Comparison of ENCODE assay signal across 20 cellular contexts in genomic region chr2:84152471-84152870, GRCh38.
DNase-seq lines count a peak whose midpoint lies in the region; ATAC-seq, FAIRE-seq and TF ChIP-seq lines count a peak whose summit lies in the region.
"Had no signal": no experiment of that assay in that cellular context is flagged by ENCODE, and none has a peak within 500 bp of the region (broad histone marks: within the 10 kb centered on the region; RNA-seq: fewer than 3 reads in every experiment).

No MANE protein-coding gene starts in this region.

- H3K9me1 ChIP-seq in keratinocyte (ENCODE audit: control insufficient read depth, extremely low read depth, insufficient read depth, low read length) = no peaks in the 10 kb centered on the region

- peak; percentile 75 for FAIRE-seq in keratinocyte (lab: Jason Lieb, UNC)
- FAIRE-seq: A549, H1 had no signal

- H3K27me3 ChIP-seq in mammary epithelial cell (ENCODE audit: insufficient read depth, low read length) (peaks cover 2% of the 10 kb centered on the region), keratinocyte (ENCODE audit: control insufficient read depth, extremely low read depth, insufficient read depth, low read length) (peaks cover 2% of the 10 kb centered on the region)
- H3K27me3 ChIP-seq: BLaER1 had no signal

- dilution Hi-C loops in mammary epithelial cell (cut with HindIII; ENCODE audit: low sequenced_read_pairs) = no loop called here
- dilution Hi-C loops in keratinocyte (cut with MboI; ENCODE audit: extremely low pct_ligation_motif_present, low sequenced_read_pairs) = no loop called here

- peak; percentile 19 for DNase-seq in activated CD4-positive, alpha-beta T cell treated with anti-CD3 and anti-CD28 coated beads, Interleukin-2, amount 10 ng/mL, durations not matched to agents 24 days and 14 days
- no peak for DNase-seq in activated CD4-positive, alpha-beta T cell treated with anti-CD3 and anti-CD28 coated beads, Interleukin-2, amount 50 U/mL, for 1 hour
- DNase-seq in ELR (ENCODE audit: low read depth) = peak; percentile 17
- peak; percentile 43 for DNase-seq in mammary epithelial cell
- DNase-seq in keratinocyte (ENCODE audit: low read depth, low spot score) = peak; percentile 4
- DNase-seq in islet precursor cell = no peak
- no peak for DNase-seq in nucleus accumbens (lab: John Stamatoyannopoulos, UW)
- DNase-seq: CD4-positive, alpha-beta memory T cell; DMS153; DMS79; GF-D8; HCEC 1CT; IMR-90 had no signal

- H3K36me3 ChIP-seq in mammary epithelial cell (ENCODE audit: insufficient read depth, low read length) (no peaks in the 10 kb centered on the region), keratinocyte (ENCODE audit: control insufficient read depth in 2 of 2, extremely low read depth in 1 of 2, insufficient read depth in 2 of 2, low read length in 2 of 2) (no peaks in the 10 kb centered on the region)
- H3K36me3 ChIP-seq: BLaER1 had no signal

- ATAC-seq in GM18861 (IDR thresholded peaks at IDR 0.05; ENCODE audit: unreplicated experiment) = no peak
- ATAC-seq: A549 had no signal

- no peak overlapping the region for H3K9ac ChIP-seq in mammary epithelial cell (ENCODE audit: insufficient read depth, low read length)
- no peak overlapping the region for H3K9ac ChIP-seq in keratinocyte (ENCODE audit: control insufficient read depth, extremely low read depth, insufficient read depth, low read length)
- H3K9ac ChIP-seq: BLaER1 had no signal

- no peaks in the 10 kb centered on the region for H4K20me1 ChIP-seq in mammary epithelial cell (ENCODE audit: insufficient read depth, low read length)
- no peaks in the 10 kb centered on the region for H4K20me1 ChIP-seq in keratinocyte (ENCODE audit: control insufficient read depth, extremely low read depth, insufficient read depth, low read length)
- H4K20me1 ChIP-seq: BLaER1 had no signal

- intact Hi-C loops in activated CD4-positive, alpha-beta T cell treated with anti-CD3 and anti-CD28 coated beads, Interleukin-2, amount 10 ng/mL, durations not matched to agents 24 days and 14 days (cut with micrococcal nuclease) = no loop called here
- intact Hi-C loops in mammary epithelial cell (cut with micrococcal nuclease) = no loop called here

- H3K9me3 ChIP-seq in mammary epithelial cell (replicated peaks; ENCODE audit: insufficient read depth, low read length) = no peaks in the 10 kb centered on the region
- no peaks in the 10 kb centered on the region for H3K9me3 ChIP-seq in keratinocyte (ENCODE audit: control insufficient read depth, low read depth, low read length)
- H3K9me3 ChIP-seq: A549, BLaER1 had no signal

- H2AFZ ChIP-seq in mammary epithelial cell (ENCODE audit: low read depth, low read length) (no peak overlapping the region), keratinocyte (ENCODE audit: control insufficient read depth, low read length) (no peak overlapping the region)

- H3K27ac ChIP-seq in mammary epithelial cell (ENCODE audit: insufficient read depth, low read depth, low read length) (no peak overlapping the region), keratinocyte (ENCODE audit: control insufficient read depth, insufficient read depth, low read length) (no peak overlapping the region)
- H3K27ac ChIP-seq: 22Rv1, A549, BLaER1, HL-60 had no signal

- no peaks in the 10 kb centered on the region for H3K4me1 Mint-ChIP-seq in activated CD4-positive, alpha-beta T cell treated with anti-CD3 and anti-CD28 coated beads, Interleukin-2, amount 10 ng/mL, durations not matched to agents 24 days and 14 days
- H3K4me1 Mint-ChIP-seq: CD14-positive monocyte had no signal

- no peaks in the 10 kb centered on the region for H3K9me3 Mint-ChIP-seq in activated CD4-positive, alpha-beta T cell treated with anti-CD3 and anti-CD28 coated beads, Interleukin-2, amount 10 ng/mL, durations not matched to agents 24 days and 14 days
- H3K9me3 Mint-ChIP-seq: CD4-positive, alpha-beta memory T cell had no signal

- peaks cover 5% of the 10 kb centered on the region for H3K4me1 ChIP-seq in mammary epithelial cell (ENCODE audit: insufficient read depth, low read length)
- H3K4me1 ChIP-seq in keratinocyte (ENCODE audit: control insufficient read depth, extremely low read depth, insufficient read depth, low read length) = peaks cover 5% of the 10 kb centered on the region
- H3K4me1 ChIP-seq: A549, BLaER1 had no signal

- H3K27me3 Mint-ChIP-seq in activated CD4-positive, alpha-beta T cell treated with anti-CD3 and anti-CD28 coated beads, Interleukin-2, amount 10 ng/mL, durations not matched to agents 24 days and 14 days = no peaks in the 10 kb centered on the region

- H3K79me2 ChIP-seq in mammary epithelial cell (ENCODE audit: insufficient read depth, low read length) = no peaks in the 10 kb centered on the region
- no peaks in the 10 kb centered on the region for H3K79me2 ChIP-seq in keratinocyte (ENCODE audit: control insufficient read depth, insufficient read depth, low read length)

- in situ Hi-C loops in mammary epithelial cell (cut with MboI; ENCODE audit: low sequenced_read_pairs in 2 of 2) = no loop called here

- H3K4me2 ChIP-seq in mammary epithelial cell (ENCODE audit: insufficient read depth, low read depth, low read length) = no peak overlapping the region
- H3K4me2 ChIP-seq in keratinocyte (ENCODE audit: control insufficient read depth, extremely low read depth, insufficient read depth, low read depth, low read length) = no peak overlapping the region
- H3K4me2 ChIP-seq: A549, BLaER1 had no signal

- H3K4me3 ChIP-seq in mammary epithelial cell (replicated peaks in 1 of 3; ENCODE audit: insufficient read depth in 1 of 3, low read depth in 2 of 3, low read length in 3 of 3) (no peak overlapping the region), keratinocyte (ENCODE audit: control insufficient read depth in 2 of 3, extremely low read depth in 1 of 3, insufficient read depth in 2 of 3, low read depth in 1 of 3, low read length in 3 of 3) (no peak overlapping the region)
- H3K4me3 ChIP-seq: A549, BLaER1 had no signal

- TF ChIP-seq CTCF in mammary epithelial cell (conservative IDR thresholded peaks at IDR 0.05 in 1 of 2, IDR thresholded peaks at IDR 0.05 in 1 of 2; ENCODE audit: extremely low read depth in 1 of 2, insufficient read depth in 1 of 2, low read depth in 1 of 2, low read length in 2 of 2) (no peak), keratinocyte (optimal IDR thresholded peaks at IDR 0.05 in 1 of 3, IDR thresholded peaks at IDR 0.05 in 1 of 3, conservative IDR thresholded peaks at IDR 0.05 in 1 of 3; ENCODE audit: extremely low read depth in 1 of 3, insufficient read depth in 2 of 3, low read length in 3 of 3) (no peak)

- CTCF ChIA-PET in mammary epithelial cell (lab: Charles Lee; ENCODE audit: low non-redundant PET) = no interaction called here

- H3K36me3 Mint-ChIP-seq in activated CD4-positive, alpha-beta T cell treated with anti-CD3 and anti-CD28 coated beads, Interleukin-2, amount 10 ng/mL, durations not matched to agents 24 days and 14 days (ENCODE audit: low read depth) = no peaks in the 10 kb centered on the region
- H3K36me3 Mint-ChIP-seq: CD14-positive monocyte; CD4-positive, alpha-beta memory T cell had no signal

- 52% methylated on average over 2 of the region's 2 CpGs for WGBS in mammary epithelial cell (ENCODE audit: low coverage, missing lambda C conversion rate)

- no TSS peak for BruUV-seq in mammary epithelial cell (replicated peaks; lab: Mats Ljungman, UMichigan)

- no peak overlapping the region for H3K4me3 Mint-ChIP-seq in activated CD4-positive, alpha-beta T cell treated with anti-CD3 and anti-CD28 coated beads, Interleukin-2, amount 10 ng/mL, durations not matched to agents 24 days and 14 days
- H3K4me3 Mint-ChIP-seq: CD14-positive monocyte; CD4-positive, alpha-beta memory T cell had no signal

- H3K27ac Mint-ChIP-seq in activated CD4-positive, alpha-beta T cell treated with anti-CD3 and anti-CD28 coated beads, Interleukin-2, amount 10 ng/mL, durations not matched to agents 24 days and 14 days = no peak overlapping the region
- H3K27ac Mint-ChIP-seq: CD14-positive monocyte; CD4-positive, alpha-beta memory T cell had no signal

Comparison
In these comparisons a context has a peak if more than half of its experiments do, and no peak if none do; other contexts are left out.
1. DNase-seq: peak in activated CD4-positive, alpha-beta T cell treated with anti-CD3 and anti-CD28 coated beads, Interleukin-2, amount 10 ng/mL, durations not matched to agents 24 days and 14 days (single experiment), ELR (single experiment), mammary epithelial cell (single experiment) and keratinocyte (single experiment); none in activated CD4-positive, alpha-beta T cell treated with anti-CD3 and anti-CD28 coated beads, Interleukin-2, amount 50 U/mL, for 1 hour (single experiment), islet precursor cell (single experiment) and nucleus accumbens (0 of 56).